ENCODE assay signal across 1 cellular context in the genomic region with DNA sequence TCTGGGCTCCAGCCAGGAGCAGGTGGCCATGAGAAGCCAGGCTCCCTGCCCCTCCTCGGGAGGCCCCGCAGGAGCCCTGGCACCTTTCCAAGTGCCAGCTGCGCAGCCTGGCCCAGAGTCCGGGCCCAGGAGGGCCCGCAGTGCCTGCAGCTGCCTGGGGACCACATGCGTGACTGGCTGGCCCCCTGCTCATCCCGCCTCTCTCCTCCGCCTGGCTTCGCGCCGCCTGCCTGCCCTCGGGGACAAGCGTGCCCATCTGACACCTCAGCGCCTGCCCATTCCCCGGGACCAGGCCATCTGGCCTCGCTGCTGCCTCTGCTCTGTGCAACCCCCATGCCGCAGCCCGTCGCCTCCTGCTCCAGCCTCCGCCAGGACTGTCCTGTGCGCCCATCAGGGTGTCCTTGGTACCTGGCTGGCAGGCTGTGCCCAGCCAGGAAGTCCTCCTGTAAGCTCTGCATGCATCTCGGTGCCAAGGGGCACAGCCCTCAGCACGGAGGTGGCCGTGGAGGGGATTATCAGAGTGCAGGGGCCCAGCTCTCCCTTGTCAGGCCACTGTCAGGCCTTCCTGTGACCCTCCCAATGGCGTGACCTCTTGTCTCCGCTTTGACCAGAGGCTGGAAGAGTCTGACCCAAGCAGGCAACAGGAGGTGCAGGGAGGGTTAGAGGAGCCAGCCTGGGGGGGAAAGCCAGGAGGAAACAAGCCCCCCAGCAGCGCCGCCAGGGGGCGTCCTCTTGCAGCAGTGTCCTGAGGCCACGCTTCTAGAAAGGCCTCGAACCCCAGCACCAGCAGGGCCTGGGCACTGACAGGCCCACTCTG.
TF ChIP-seq lines count a peak whose summit lies in the region.

No MANE protein-coding gene starts in this region.

TF ChIP-seq in K562, 482 proteins besides CTCF, POLR2A, EP300 and RAD21 (continued from another document and continues in another):
- TF ChIP-seq, protein P1, sequence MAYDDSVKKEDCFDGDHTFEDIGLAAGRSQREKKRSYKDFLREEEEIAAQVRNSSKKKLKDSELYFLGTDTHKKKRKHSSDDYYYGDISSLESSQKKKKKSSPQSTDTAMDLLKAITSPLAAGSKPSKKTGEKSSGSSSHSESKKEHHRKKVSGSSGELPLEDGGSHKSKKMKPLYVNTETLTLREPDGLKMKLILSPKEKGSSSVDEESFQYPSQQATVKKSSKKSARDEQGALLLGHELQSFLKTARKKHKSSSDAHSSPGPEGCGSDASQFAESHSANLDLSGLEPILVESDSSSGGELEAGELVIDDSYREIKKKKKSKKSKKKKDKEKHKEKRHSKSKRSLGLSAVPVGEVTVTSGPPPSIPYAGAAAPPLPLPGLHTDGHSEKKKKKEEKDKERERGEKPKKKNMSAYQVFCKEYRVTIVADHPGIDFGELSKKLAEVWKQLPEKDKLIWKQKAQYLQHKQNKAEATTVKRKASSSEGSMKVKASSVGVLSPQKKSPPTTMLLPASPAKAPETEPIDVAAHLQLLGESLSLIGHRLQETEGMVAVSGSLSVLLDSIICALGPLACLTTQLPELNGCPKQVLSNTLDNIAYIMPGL (CRISPR knock-in tag; IDR thresholded peaks at IDR 0.05) = 0 out of 2 replicates have a peak, but pooled peaks have one; percentile 28
- TF ChIP-seq FOS (IDR thresholded peaks at IDR 0.05; ENCODE audit: extremely low read depth, insufficient read length) (no peak), SRSF7 (optimal IDR thresholded peaks at IDR 0.05; ENCODE audit: low read depth, low read length) (no peak), ELF4 (CRISPR knock-in tag; IDR thresholded peaks at IDR 0.05) (no peak), L3MBTL2 (IDR thresholded peaks at IDR 0.05) (0 out of 2 replicates have a peak, but pooled peaks have one; percentile 19), MAZ (CRISPR knock-in tag; conservative IDR thresholded peaks at IDR 0.05 in 1 of 2, IDR thresholded peaks at IDR 0.05 in 1 of 2) (0 out of 4 replicates have a peak, but pooled peaks of 1 of the 2 experiments have one; percentile 11), ZNF79 (CRISPR knock-in tag; IDR thresholded peaks at IDR 0.05; ENCODE audit: low read depth) (no peak), ARID2 (IDR thresholded peaks at IDR 0.05) (no peak), ZKSCAN8 (CRISPR knock-in tag; IDR thresholded peaks at IDR 0.05) (no peak), FOXJ3 (CRISPR knock-in tag; IDR thresholded peaks at IDR 0.05) (no peak), ZFP30 (CRISPR knock-in tag; IDR thresholded peaks at IDR 0.05; ENCODE audit: borderline replicate concordance) (no peak), ZNF253 (CRISPR knock-in tag; conservative IDR thresholded peaks at IDR 0.05) (no peak), ETV1 (tag; conservative IDR thresholded peaks at IDR 0.05; ENCODE audit: low read depth) (no peak), NFYB (IDR thresholded peaks at IDR 0.05; ENCODE audit: extremely low read depth, insufficient read length) (no peak), HNRNPL (IDR thresholded peaks at IDR 0.05; ENCODE audit: low read depth, low read length) (peak; percentile 50; the same call in 1 of the 2 replicates), SRSF1 (IDR thresholded peaks at IDR 0.05; ENCODE audit: low read depth, low read length) (no peak), KHSRP (IDR thresholded peaks at IDR 0.05) (no peak), GABPB2 (CRISPR knock-in tag; conservative IDR thresholded peaks at IDR 0.05) (no peak), STAT5B (CRISPR knock-in tag; IDR thresholded peaks at IDR 0.05) (no peak), SMC3 (conservative IDR thresholded peaks at IDR 0.05; ENCODE audit: insufficient read depth, low read depth, low read length) (no peak), ZNF124 (CRISPR knock-in tag; IDR thresholded peaks at IDR 0.05) (0 out of 2 replicates have a peak, but pooled peaks have one; percentile 62), CAMTA2 (CRISPR knock-in tag; conservative IDR thresholded peaks at IDR 0.05) (no peak), COPS2 (conservative IDR thresholded peaks at IDR 0.05) (no peak), SIX5 (IDR thresholded peaks at IDR 0.05; ENCODE audit: borderline replicate concordance in 1 of 2, insufficient read depth in 1 of 2, low read depth in 1 of 2, low read length in 2 of 2) (no peak), ZNF282 (CRISPR knock-in tag; IDR thresholded peaks at IDR 0.05) (peak; percentile 55; the same call in 1 of the 2 replicates), SUPT5H (IDR thresholded peaks at IDR 0.05) (0 out of 2 replicates have a peak, but pooled peaks have one; percentile 28), SMARCE1 (IDR thresholded peaks at IDR 0.05) (peak; percentile 16; the same call in 1 of the 2 replicates), ZFP36 (IDR thresholded peaks at IDR 0.05; ENCODE audit: low read depth, low read length, partially characterized antibody) (no peak), WHSC1 (IDR thresholded peaks at IDR 0.05; ENCODE audit: low read length) (no peak), NFIC (IDR thresholded peaks at IDR 0.05) (peak; percentile 71), CBX1 (IDR thresholded peaks at IDR 0.05; ENCODE audit: low read depth) (no peak), FOXK1 (CRISPR knock-in tag; IDR thresholded peaks at IDR 0.05; ENCODE audit: borderline replicate concordance) (no peak), CHD2 (IDR thresholded peaks at IDR 0.05; ENCODE audit: low read depth, low read length) (no peak), HMGN3 (IDR thresholded peaks at IDR 0.05; ENCODE audit: borderline replicate concordance, extremely low read depth, insufficient read length, low read depth, low read length) (peak; percentile 34), SMARCB1 (IDR thresholded peaks at IDR 0.05; ENCODE audit: insufficient read length, low read depth) (no peak)
- TF ChIP-seq, protein P2, sequence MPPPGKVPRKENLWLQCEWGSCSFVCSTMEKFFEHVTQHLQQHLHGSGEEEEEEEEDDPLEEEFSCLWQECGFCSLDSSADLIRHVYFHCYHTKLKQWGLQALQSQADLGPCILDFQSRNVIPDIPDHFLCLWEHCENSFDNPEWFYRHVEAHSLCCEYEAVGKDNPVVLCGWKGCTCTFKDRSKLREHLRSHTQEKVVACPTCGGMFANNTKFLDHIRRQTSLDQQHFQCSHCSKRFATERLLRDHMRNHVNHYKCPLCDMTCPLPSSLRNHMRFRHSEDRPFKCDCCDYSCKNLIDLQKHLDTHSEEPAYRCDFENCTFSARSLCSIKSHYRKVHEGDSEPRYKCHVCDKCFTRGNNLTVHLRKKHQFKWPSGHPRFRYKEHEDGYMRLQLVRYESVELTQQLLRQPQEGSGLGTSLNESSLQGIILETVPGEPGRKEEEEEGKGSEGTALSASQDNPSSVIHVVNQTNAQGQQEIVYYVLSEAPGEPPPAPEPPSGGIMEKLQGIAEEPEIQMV (tag; conservative IDR thresholded peaks at IDR 0.05; ENCODE audit: low read depth) = no peak
- TF ChIP-seq, protein P3, sequence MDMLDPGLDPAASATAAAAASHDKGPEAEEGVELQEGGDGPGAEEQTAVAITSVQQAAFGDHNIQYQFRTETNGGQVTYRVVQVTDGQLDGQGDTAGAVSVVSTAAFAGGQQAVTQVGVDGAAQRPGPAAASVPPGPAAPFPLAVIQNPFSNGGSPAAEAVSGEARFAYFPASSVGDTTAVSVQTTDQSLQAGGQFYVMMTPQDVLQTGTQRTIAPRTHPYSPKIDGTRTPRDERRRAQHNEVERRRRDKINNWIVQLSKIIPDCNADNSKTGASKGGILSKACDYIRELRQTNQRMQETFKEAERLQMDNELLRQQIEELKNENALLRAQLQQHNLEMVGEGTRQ (CRISPR knock-in tag; IDR thresholded peaks at IDR 0.05) = no peak
- TF ChIP-seq, protein P4, sequence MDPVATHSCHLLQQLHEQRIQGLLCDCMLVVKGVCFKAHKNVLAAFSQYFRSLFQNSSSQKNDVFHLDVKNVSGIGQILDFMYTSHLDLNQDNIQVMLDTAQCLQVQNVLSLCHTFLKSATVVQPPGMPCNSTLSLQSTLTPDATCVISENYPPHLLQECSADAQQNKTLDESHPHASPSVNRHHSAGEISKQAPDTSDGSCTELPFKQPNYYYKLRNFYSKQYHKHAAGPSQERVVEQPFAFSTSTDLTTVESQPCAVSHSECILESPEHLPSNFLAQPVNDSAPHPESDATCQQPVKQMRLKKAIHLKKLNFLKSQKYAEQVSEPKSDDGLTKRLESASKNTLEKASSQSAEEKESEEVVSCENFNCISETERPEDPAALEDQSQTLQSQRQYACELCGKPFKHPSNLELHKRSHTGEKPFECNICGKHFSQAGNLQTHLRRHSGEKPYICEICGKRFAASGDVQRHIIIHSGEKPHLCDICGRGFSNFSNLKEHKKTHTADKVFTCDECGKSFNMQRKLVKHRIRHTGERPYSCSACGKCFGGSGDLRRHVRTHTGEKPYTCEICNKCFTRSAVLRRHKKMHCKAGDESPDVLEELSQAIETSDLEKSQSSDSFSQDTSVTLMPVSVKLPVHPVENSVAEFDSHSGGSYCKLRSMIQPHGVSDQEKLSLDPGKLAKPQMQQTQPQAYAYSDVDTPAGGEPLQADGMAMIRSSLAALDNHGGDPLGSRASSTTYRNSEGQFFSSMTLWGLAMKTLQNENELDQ (CRISPR knock-in tag; IDR thresholded peaks at IDR 0.05; ENCODE audit: borderline replicate concordance) = no peak
- TF ChIP-seq, protein P5, sequence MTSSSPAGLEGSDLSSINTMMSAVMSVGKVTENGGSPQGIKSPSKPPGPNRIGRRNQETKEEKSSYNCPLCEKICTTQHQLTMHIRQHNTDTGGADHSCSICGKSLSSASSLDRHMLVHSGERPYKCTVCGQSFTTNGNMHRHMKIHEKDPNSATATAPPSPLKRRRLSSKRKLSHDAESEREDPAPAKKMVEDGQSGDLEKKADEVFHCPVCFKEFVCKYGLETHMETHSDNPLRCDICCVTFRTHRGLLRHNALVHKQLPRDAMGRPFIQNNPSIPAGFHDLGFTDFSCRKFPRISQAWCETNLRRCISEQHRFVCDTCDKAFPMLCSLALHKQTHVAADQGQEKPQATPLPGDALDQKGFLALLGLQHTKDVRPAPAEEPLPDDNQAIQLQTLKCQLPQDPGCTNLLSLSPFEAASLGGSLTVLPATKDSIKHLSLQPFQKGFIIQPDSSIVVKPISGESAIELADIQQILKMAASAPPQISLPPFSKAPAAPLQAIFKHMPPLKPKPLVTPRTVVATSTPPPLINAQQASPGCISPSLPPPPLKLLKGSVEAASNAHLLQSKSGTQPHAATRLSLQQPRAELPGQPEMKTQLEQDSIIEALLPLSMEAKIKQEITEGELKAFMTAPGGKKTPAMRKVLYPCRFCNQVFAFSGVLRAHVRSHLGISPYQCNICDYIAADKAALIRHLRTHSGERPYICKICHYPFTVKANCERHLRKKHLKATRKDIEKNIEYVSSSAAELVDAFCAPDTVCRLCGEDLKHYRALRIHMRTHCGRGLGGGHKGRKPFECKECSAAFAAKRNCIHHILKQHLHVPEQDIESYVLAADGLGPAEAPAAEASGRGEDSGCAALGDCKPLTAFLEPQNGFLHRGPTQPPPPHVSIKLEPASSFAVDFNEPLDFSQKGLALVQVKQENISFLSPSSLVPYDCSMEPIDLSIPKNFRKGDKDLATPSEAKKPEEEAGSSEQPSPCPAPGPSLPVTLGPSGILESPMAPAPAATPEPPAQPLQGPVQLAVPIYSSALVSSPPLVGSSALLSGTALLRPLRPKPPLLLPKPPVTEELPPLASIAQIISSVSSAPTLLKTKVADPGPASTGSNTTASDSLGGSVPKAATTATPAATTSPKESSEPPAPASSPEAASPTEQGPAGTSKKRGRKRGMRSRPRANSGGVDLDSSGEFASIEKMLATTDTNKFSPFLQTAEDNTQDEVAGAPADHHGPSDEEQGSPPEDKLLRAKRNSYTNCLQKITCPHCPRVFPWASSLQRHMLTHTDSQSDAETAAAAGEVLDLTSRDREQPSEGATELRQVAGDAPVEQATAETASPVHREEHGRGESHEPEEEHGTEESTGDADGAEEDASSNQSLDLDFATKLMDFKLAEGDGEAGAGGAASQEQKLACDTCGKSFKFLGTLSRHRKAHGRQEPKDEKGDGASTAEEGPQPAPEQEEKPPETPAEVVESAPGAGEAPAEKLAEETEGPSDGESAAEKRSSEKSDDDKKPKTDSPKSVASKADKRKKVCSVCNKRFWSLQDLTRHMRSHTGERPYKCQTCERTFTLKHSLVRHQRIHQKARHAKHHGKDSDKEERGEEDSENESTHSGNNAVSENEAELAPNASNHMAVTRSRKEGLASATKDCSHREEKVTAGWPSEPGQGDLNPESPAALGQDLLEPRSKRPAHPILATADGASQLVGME (CRISPR knock-in tag; IDR thresholded peaks at IDR 0.05) = no peak
- TF ChIP-seq, protein P6, sequence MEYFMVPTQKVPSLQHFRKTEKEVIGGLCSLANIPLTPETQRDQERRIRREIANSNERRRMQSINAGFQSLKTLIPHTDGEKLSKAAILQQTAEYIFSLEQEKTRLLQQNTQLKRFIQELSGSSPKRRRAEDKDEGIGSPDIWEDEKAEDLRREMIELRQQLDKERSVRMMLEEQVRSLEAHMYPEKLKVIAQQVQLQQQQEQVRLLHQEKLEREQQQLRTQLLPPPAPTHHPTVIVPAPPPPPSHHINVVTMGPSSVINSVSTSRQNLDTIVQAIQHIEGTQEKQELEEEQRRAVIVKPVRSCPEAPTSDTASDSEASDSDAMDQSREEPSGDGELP (CRISPR knock-in tag; IDR thresholded peaks at IDR 0.05; ENCODE audit: borderline replicate concordance) = peak; percentile 2; the same call in 1 of the 2 replicates
- TF ChIP-seq, protein P7, sequence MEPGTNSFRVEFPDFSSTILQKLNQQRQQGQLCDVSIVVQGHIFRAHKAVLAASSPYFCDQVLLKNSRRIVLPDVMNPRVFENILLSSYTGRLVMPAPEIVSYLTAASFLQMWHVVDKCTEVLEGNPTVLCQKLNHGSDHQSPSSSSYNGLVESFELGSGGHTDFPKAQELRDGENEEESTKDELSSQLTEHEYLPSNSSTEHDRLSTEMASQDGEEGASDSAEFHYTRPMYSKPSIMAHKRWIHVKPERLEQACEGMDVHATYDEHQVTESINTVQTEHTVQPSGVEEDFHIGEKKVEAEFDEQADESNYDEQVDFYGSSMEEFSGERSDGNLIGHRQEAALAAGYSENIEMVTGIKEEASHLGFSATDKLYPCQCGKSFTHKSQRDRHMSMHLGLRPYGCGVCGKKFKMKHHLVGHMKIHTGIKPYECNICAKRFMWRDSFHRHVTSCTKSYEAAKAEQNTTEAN (CRISPR knock-in tag; IDR thresholded peaks at IDR 0.05) = no peak
- TF ChIP-seq, protein P8, sequence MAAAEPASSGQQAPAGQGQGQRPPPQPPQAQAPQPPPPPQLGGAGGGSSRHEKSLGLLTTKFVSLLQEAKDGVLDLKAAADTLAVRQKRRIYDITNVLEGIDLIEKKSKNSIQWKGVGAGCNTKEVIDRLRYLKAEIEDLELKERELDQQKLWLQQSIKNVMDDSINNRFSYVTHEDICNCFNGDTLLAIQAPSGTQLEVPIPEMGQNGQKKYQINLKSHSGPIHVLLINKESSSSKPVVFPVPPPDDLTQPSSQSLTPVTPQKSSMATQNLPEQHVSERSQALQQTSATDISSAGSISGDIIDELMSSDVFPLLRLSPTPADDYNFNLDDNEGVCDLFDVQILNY (CRISPR knock-in tag; IDR thresholded peaks at IDR 0.05) = no peak
- TF ChIP-seq, protein P9, sequence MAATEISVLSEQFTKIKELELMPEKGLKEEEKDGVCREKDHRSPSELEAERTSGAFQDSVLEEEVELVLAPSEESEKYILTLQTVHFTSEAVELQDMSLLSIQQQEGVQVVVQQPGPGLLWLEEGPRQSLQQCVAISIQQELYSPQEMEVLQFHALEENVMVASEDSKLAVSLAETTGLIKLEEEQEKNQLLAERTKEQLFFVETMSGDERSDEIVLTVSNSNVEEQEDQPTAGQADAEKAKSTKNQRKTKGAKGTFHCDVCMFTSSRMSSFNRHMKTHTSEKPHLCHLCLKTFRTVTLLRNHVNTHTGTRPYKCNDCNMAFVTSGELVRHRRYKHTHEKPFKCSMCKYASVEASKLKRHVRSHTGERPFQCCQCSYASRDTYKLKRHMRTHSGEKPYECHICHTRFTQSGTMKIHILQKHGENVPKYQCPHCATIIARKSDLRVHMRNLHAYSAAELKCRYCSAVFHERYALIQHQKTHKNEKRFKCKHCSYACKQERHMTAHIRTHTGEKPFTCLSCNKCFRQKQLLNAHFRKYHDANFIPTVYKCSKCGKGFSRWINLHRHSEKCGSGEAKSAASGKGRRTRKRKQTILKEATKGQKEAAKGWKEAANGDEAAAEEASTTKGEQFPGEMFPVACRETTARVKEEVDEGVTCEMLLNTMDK (IDR thresholded peaks at IDR 0.05; ENCODE audit: borderline replicate concordance, insufficient read depth, low read depth, low read length, poor library complexity, severe bottlenecking) = peak; percentile 96
